In genomic region chrX:124940536-124940935, GRCh38 we compare ENCODE assay signal across 20 cellular contexts. TPM values are rescaled to one million over a fixed set of nuclear protein-coding genes. Genes with fewer than 3 reads are reported as not detected.
"Had no signal": no experiment of that assay in that cellular context is flagged by ENCODE, and none has a peak within 500 bp of the region (broad histone marks: within the 10 kb centered on the region; RNA-seq: fewer than 3 reads in every experiment).

No MANE protein-coding gene starts in this region.

- H3K9me3 Mint-ChIP-seq: naive thymus-derived CD4-positive, alpha-beta T cell; stimulated activated memory B cell treated with anti-CD40 and anti-IgM and Interleukin-4, amounts not matched to agents 10 μg/mL and 1 μg/mL and 100 μg/mL, for 72 hours; stimulated activated naive CD8-positive, alpha-beta T cell treated with anti-CD3 and anti-CD28 coated beads, Interleukin-15, Interleukin-2, amounts not matched to agents 100 ng/mL and 50 ng/mL, for 24 hours had no signal

- H3K27ac Mint-ChIP-seq: naive thymus-derived CD4-positive, alpha-beta T cell; nephron progenitor cell; stimulated activated memory B cell treated with anti-CD40 and anti-IgM and Interleukin-4, amounts not matched to agents 10 μg/mL and 1 μg/mL and 100 μg/mL, for 72 hours; stimulated activated naive CD8-positive, alpha-beta T cell treated with anti-CD3 and anti-CD28 coated beads, Interleukin-15, Interleukin-2, amounts not matched to agents 100 ng/mL and 50 ng/mL, for 24 hours had no signal

- H3K4me3 Mint-ChIP-seq: naive thymus-derived CD4-positive, alpha-beta T cell; nephron progenitor cell; stimulated activated memory B cell treated with anti-CD40 and anti-IgM and Interleukin-4, amounts not matched to agents 10 μg/mL and 1 μg/mL and 100 μg/mL, for 72 hours; stimulated activated naive CD8-positive, alpha-beta T cell treated with anti-CD3 and anti-CD28 coated beads, Interleukin-15, Interleukin-2, amounts not matched to agents 100 ng/mL and 50 ng/mL, for 24 hours had no signal

- DNase-seq: effector memory CD4-positive, alpha-beta T cell; gastrocnemius medialis; heart right ventricle; hypothalamus; left ventricle myocardium inferior; mesendoderm; naive thymus-derived CD4-positive, alpha-beta T cell; nephron progenitor cell; psoas muscle; retina; right lobe of liver; spleen; stimulated activated CD4-positive, alpha-beta T cell treated with anti-CD3 and anti-CD28 coated beads, Interleukin-15, amount 100 ng/mL, for 24 hours; stimulated activated CD4-positive, alpha-beta T cell treated with anti-CD3 and anti-CD28 coated beads, Interleukin-1b, Interleukin-23, amount 100 ng/mL, for 48 hours; stimulated activated CD4-positive, alpha-beta T cell treated with anti-CD3 and anti-CD28 coated beads, Interleukin-4, amount 100 ng/mL, for 24 hours; transverse colon had no signal

- H3K27me3 Mint-ChIP-seq: stimulated activated memory B cell treated with anti-CD40 and anti-IgM and Interleukin-4, amounts not matched to agents 10 μg/mL and 1 μg/mL and 100 μg/mL, for 72 hours; stimulated activated naive CD8-positive, alpha-beta T cell treated with anti-CD3 and anti-CD28 coated beads, Interleukin-15, Interleukin-2, amounts not matched to agents 100 ng/mL and 50 ng/mL, for 24 hours had no signal

- H3K4me1 Mint-ChIP-seq: nephron progenitor cell; stimulated activated memory B cell treated with anti-CD40 and anti-IgM and Interleukin-4, amounts not matched to agents 10 μg/mL and 1 μg/mL and 100 μg/mL, for 72 hours had no signal

- ATAC-seq: esophagus mucosa; gastrocnemius medialis; heart right ventricle; naive thymus-derived CD4-positive, alpha-beta T cell; psoas muscle; right lobe of liver; stimulated activated memory B cell treated with anti-CD40 and anti-IgM and Interleukin-4, amounts not matched to agents 10 μg/mL and 1 μg/mL and 100 μg/mL, for 72 hours had no signal

- H3K36me3 Mint-ChIP-seq: stimulated activated memory B cell treated with anti-CD40 and anti-IgM and Interleukin-4, amounts not matched to agents 10 μg/mL and 1 μg/mL and 100 μg/mL, for 72 hours had no signal

RNA-seq across cellular contexts. Expression of gene TENM1, which starts 23.1 kb away (rescaled TPM):
- total RNA-seq: fibroblast of villous mesenchyme had no signal
